ENCODE assay signal across 1 cellular context in genomic region chr13:113490496-113491417, GRCh38.
TF ChIP-seq lines count a peak whose summit lies in the region.

Gene DCUN1D2, minus strand, starts transcription at chr13:113490711. Its CDS starts 42 bp downstream, at chr13:113490669.

TF ChIP-seq in K562, 482 proteins besides CTCF, POLR2A, EP300 and RAD21 (continued from another document and continues in another):
- TF ChIP-seq ZNF318 (IDR thresholded peaks at IDR 0.05; ENCODE audit: borderline replicate concordance in 1 of 2, low read depth in 1 of 2), result no peak
- peak in 2 of 3 experiments; percentile 14 to 52 for TF ChIP-seq YY1 (IDR thresholded peaks at IDR 0.05; ENCODE audit: borderline replicate concordance in 1 of 3, control insufficient read depth in 1 of 3, extremely low read depth in 1 of 3, insufficient read depth in 3 of 3, insufficient read length in 1 of 3, insufficient replicate concordance in 2 of 3, low read depth in 1 of 3, low read length in 2 of 3)
- TF ChIP-seq ZNF584 (CRISPR knock-in tag; IDR thresholded peaks at IDR 0.05; ENCODE audit: low read depth), result 0 out of 2 replicates have a peak, but pooled peaks have one; percentile 57
- TF ChIP-seq ARHGAP35 (IDR thresholded peaks at IDR 0.05; ENCODE audit: partially characterized antibody), result no peak
- no peak for TF ChIP-seq BRCA1 (IDR thresholded peaks at IDR 0.05)
- TF ChIP-seq BRCA1 (CRISPR knock-in tag; IDR thresholded peaks at IDR 0.05), result no peak
- no peak for TF ChIP-seq FOS (IDR thresholded peaks at IDR 0.05; ENCODE audit: extremely low read depth, insufficient read length)
- TF ChIP-seq SAFB (IDR thresholded peaks at IDR 0.05; ENCODE audit: borderline replicate concordance, low read depth, low read length), result peak; percentile 100
- TF ChIP-seq HDAC3 (IDR thresholded peaks at IDR 0.05; ENCODE audit: borderline replicate concordance, partially characterized antibody), result no peak
- TF ChIP-seq ELF2 (CRISPR knock-in tag; IDR thresholded peaks at IDR 0.05), result 0 out of 2 replicates have a peak, but pooled peaks have one; percentile 29
- TF ChIP-seq HMGN3 (IDR thresholded peaks at IDR 0.05; ENCODE audit: borderline replicate concordance, extremely low read depth, insufficient read length, low read depth, low read length), result peak; percentile 49
- peak; percentile 97 for TF ChIP-seq MTA3 (IDR thresholded peaks at IDR 0.05; ENCODE audit: borderline replicate concordance)
- peak; percentile 52; the same call in 1 of the 2 replicates for TF ChIP-seq GMEB1 (CRISPR knock-in tag; IDR thresholded peaks at IDR 0.05)
- TF ChIP-seq ZNF224 (CRISPR knock-in tag; IDR thresholded peaks at IDR 0.05), result no peak
- TF ChIP-seq PTRF (tag; IDR thresholded peaks at IDR 0.05), result no peak
- TF ChIP-seq, protein P1, sequence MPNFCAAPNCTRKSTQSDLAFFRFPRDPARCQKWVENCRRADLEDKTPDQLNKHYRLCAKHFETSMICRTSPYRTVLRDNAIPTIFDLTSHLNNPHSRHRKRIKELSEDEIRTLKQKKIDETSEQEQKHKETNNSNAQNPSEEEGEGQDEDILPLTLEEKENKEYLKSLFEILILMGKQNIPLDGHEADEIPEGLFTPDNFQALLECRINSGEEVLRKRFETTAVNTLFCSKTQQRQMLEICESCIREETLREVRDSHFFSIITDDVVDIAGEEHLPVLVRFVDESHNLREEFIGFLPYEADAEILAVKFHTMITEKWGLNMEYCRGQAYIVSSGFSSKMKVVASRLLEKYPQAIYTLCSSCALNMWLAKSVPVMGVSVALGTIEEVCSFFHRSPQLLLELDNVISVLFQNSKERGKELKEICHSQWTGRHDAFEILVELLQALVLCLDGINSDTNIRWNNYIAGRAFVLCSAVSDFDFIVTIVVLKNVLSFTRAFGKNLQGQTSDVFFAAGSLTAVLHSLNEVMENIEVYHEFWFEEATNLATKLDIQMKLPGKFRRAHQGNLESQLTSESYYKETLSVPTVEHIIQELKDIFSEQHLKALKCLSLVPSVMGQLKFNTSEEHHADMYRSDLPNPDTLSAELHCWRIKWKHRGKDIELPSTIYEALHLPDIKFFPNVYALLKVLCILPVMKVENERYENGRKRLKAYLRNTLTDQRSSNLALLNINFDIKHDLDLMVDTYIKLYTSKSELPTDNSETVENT (CRISPR knock-in tag; IDR thresholded peaks at IDR 0.05), result no peak; the same call in 1 of the 2 replicates
- peak; percentile 66; the same call in 1 of the 2 replicates for TF ChIP-seq KLF1 (tag; IDR thresholded peaks at IDR 0.05)
- 0 out of 2 replicates have a peak, but pooled peaks have one; percentile 33 for TF ChIP-seq RREB1 (CRISPR knock-in tag; IDR thresholded peaks at IDR 0.05)
- TF ChIP-seq TAF1 (IDR thresholded peaks at IDR 0.05; ENCODE audit: control insufficient read depth, extremely low read depth, insufficient read depth, low read length, severe bottlenecking), result peak; percentile 51
- TF ChIP-seq CREB3L1 (IDR thresholded peaks at IDR 0.05; ENCODE audit: borderline replicate concordance, low read depth), result 0 out of 2 replicates have a peak, but pooled peaks have one; percentile 58
- no peak for TF ChIP-seq BCL6 (CRISPR knock-in tag; IDR thresholded peaks at IDR 0.05)
- no peak; the same call in 1 of the 2 replicates for TF ChIP-seq KLF13 (tag; IDR thresholded peaks at IDR 0.05; ENCODE audit: borderline replicate concordance, low read depth)
- TF ChIP-seq CLOCK (CRISPR knock-in tag; IDR thresholded peaks at IDR 0.05; ENCODE audit: borderline replicate concordance), result no peak
- TF ChIP-seq BRD4 (IDR thresholded peaks at IDR 0.05), result no peak
- TF ChIP-seq, protein P2, sequence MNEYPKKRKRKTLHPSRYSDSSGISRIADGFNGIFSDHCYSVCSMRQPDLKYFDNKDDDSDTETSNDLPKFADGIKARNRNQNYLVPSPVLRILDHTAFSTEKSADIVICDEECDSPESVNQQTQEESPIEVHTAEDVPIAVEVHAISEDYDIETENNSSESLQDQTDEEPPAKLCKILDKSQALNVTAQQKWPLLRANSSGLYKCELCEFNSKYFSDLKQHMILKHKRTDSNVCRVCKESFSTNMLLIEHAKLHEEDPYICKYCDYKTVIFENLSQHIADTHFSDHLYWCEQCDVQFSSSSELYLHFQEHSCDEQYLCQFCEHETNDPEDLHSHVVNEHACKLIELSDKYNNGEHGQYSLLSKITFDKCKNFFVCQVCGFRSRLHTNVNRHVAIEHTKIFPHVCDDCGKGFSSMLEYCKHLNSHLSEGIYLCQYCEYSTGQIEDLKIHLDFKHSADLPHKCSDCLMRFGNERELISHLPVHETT (CRISPR knock-in tag; conservative IDR thresholded peaks at IDR 0.05 in 1 of 2, IDR thresholded peaks at IDR 0.05 in 1 of 2), result peak in 1 of 2 experiments; percentile 80; a peak in 2 of 4 replicates
- TF ChIP-seq GATAD2A (IDR thresholded peaks at IDR 0.05), result peak; percentile 79
- no peak for TF ChIP-seq RBM22 (IDR thresholded peaks at IDR 0.05; ENCODE audit: low read depth, low read length, poor library complexity, severe bottlenecking)
